ENCODE assay signal across 21 cellular contexts in genomic region chr5:147552897-147553296, GRCh38. TPM values are rescaled to one million over a fixed set of nuclear protein-coding genes. Genes with fewer than 3 reads are reported as not detected.
A peak's percentile ranks its signal among the peaks of the same experiment; 100 is the strongest.
DNase-seq lines count a peak whose midpoint lies in the region; ATAC-seq and TF ChIP-seq lines count a peak whose summit lies in the region.
"Had no signal": no experiment of that assay in that cellular context is flagged by ENCODE, and none has a peak within 500 bp of the region (broad histone marks: within the 10 kb centered on the region; RNA-seq: fewer than 3 reads in every experiment).

No MANE protein-coding gene starts in this region.

- H3F3A ChIP-seq in GM23338 (replicated peaks; ENCODE audit: low read depth): no peaks in the 10 kb centered on the region
- H3F3A ChIP-seq in SK-N-SH (replicated peaks; ENCODE audit: insufficient read depth): peaks cover 26% of the 10 kb centered on the region

- H3K9ac ChIP-seq in SK-N-SH: no peak overlapping the region
- H3K9ac ChIP-seq in muscle layer of colon (ENCODE audit: low read length): no peak overlapping the region
- H3K9ac ChIP-seq in stomach smooth muscle (ENCODE audit: low read length in 2 of 2): peak overlapping the region in 1 of 2 donors; percentile 14
- H3K9ac ChIP-seq: BLaER1 treated with 17β-estradiol and CSF1 and Interleukin-3, amounts not matched to agents 10 nM and 100 nM had no signal

- peak overlapping the region; percentile 33; the same call in 1 of the 2 replicates for H2AFZ ChIP-seq in GM23338
- H2AFZ ChIP-seq in SK-N-SH (ENCODE audit: low read depth): no peak overlapping the region

- POLR2A ChIA-PET in SK-N-SH (lab: Yijun Ruan, JAX): no interaction called here
- POLR2A ChIA-PET in activated CD4-positive, alpha-beta memory T cell treated with anti-CD3 and anti-CD28 coated beads, Interleukin-2, amount 10 ng/mL, durations not matched to agents 7 days and 5 days (lab: Charles Lee): no interaction called here

- no peak overlapping the region for H3K4me3 Mint-ChIP-seq in GM23338
- H3K4me3 Mint-ChIP-seq in activated CD4-positive, alpha-beta memory T cell treated with anti-CD3 and anti-CD28 coated beads, Interleukin-2, amount 10 ng/mL, durations not matched to agents 7 days and 5 days: no peak overlapping the region
- no peak overlapping the region for H3K4me3 Mint-ChIP-seq in activated T-cell treated with anti-CD3 and anti-CD28 coated beads, Interleukin-2, amount 50 U/mL, for 72 hours
- H3K4me3 Mint-ChIP-seq: CD8-positive, alpha-beta T cell; IgD-negative memory B cell had no signal

- 0 out of 4 replicates have a peak, but pooled peaks of 1 of the 2 experiments have one; percentile 8 for TF ChIP-seq EP300 in SK-N-SH (IDR thresholded peaks at IDR 0.05; ENCODE audit: borderline replicate concordance in 1 of 2, low read depth in 1 of 2, low read length in 1 of 2)

- H3K4me2 ChIP-seq in GM23338 (no peak overlapping the region), SK-N-SH (no peak overlapping the region)
- H3K4me2 ChIP-seq: BLaER1 treated with 17β-estradiol and CSF1 and Interleukin-3, amounts not matched to agents 10 nM and 100 nM had no signal

- H3K4me1 ChIP-seq in GM23338 (ENCODE audit: insufficient read depth) (peaks cover 19% of the 10 kb centered on the region), SK-N-SH (ENCODE audit: control insufficient read depth in 1 of 2, insufficient read depth in 2 of 2, low read depth in 1 of 2, low read length in 1 of 2) (peaks cover 7 to 9% of the 10 kb centered on the region in 2 experiments; a peak in 2 of 4 replicates), muscle layer of colon (ENCODE audit: insufficient read depth, low read length) (peaks cover 42% of the 10 kb centered on the region), stomach smooth muscle (ENCODE audit: control insufficient read depth, insufficient read depth, low read length) (peaks cover 30% of the 10 kb centered on the region)

- no peak for TF ChIP-seq CTCF in GM23338 (conservative IDR thresholded peaks at IDR 0.05; ENCODE audit: low read depth in 2 of 2)
- no peak for TF ChIP-seq CTCF in SK-N-SH (IDR thresholded peaks at IDR 0.05)

- H4K20me1 ChIP-seq in GM23338 (replicated peaks; ENCODE audit: insufficient read depth): no peaks in the 10 kb centered on the region
- no peaks in the 10 kb centered on the region for H4K20me1 ChIP-seq in SK-N-SH (ENCODE audit: insufficient read depth)
- H4K20me1 ChIP-seq: BLaER1 treated with 17β-estradiol and CSF1 and Interleukin-3, amounts not matched to agents 10 nM and 100 nM had no signal

- H3K36me3 Mint-ChIP-seq in GM23338 (ENCODE audit: low read depth): no peaks in the 10 kb centered on the region; the same call in 1 of the 3 replicates
- H3K36me3 Mint-ChIP-seq in activated CD4-positive, alpha-beta memory T cell treated with anti-CD3 and anti-CD28 coated beads, Interleukin-2, amount 10 ng/mL, durations not matched to agents 7 days and 5 days (ENCODE audit: low read depth): no peaks in the 10 kb centered on the region
- H3K36me3 Mint-ChIP-seq in activated T-cell treated with anti-CD3 and anti-CD28 coated beads, Interleukin-2, amount 50 U/mL, for 72 hours (ENCODE audit: insufficient read depth in 2 of 2): no peaks in the 10 kb centered on the region
- H3K36me3 Mint-ChIP-seq: CD8-positive, alpha-beta T cell; IgD-negative memory B cell had no signal

- no peak overlapping the region for H3K27ac Mint-ChIP-seq in GM23338
- no peak overlapping the region for H3K27ac Mint-ChIP-seq in activated CD4-positive, alpha-beta memory T cell treated with anti-CD3 and anti-CD28 coated beads, Interleukin-2, amount 10 ng/mL, durations not matched to agents 7 days and 5 days
- H3K27ac Mint-ChIP-seq in activated T-cell treated with anti-CD3 and anti-CD28 coated beads, Interleukin-2, amount 50 U/mL, for 72 hours: no peak overlapping the region
- H3K27ac Mint-ChIP-seq: CD8-positive, alpha-beta T cell; IgD-negative memory B cell had no signal

- H3K27ac ChIP-seq in GM23338 (ENCODE audit: low read depth): no peak overlapping the region
- peak overlapping the region; percentile 16 to 97; a peak in 3 of 4 replicates for H3K27ac ChIP-seq in SK-N-SH (ENCODE audit: low read depth in 2 of 2, low read length in 1 of 2)
- peak overlapping the region; percentile 53 for H3K27ac ChIP-seq in muscle layer of colon (ENCODE audit: low read depth, low read length)
- peak overlapping the region; percentile 78 for H3K27ac ChIP-seq in stomach smooth muscle (ENCODE audit: low read length)
- H3K27ac ChIP-seq: BLaER1 treated with 17β-estradiol and CSF1 and Interleukin-3, amounts not matched to agents 10 nM and 100 nM had no signal

- peaks cover 3% of the 10 kb centered on the region; the same call in 1 of the 3 replicates for H3K9me3 Mint-ChIP-seq in GM23338
- H3K9me3 Mint-ChIP-seq in activated CD4-positive, alpha-beta memory T cell treated with anti-CD3 and anti-CD28 coated beads, Interleukin-2, amount 10 ng/mL, durations not matched to agents 7 days and 5 days: peaks cover 9% of the 10 kb centered on the region
- H3K9me3 Mint-ChIP-seq in activated T-cell treated with anti-CD3 and anti-CD28 coated beads, Interleukin-2, amount 50 U/mL, for 72 hours: peaks cover 3 to 4% of the 10 kb centered on the region in 2 donors

- no peak for TF ChIP-seq RAD21 in SK-N-SH (IDR thresholded peaks at IDR 0.05; ENCODE audit: low read length)

- 70% methylated on average over 4 of the region's 4 CpGs for WGBS in SK-N-SH (ENCODE audit: low lambda C conversion rate)

- ATAC-seq in GM23338 (no peak), GM18517 (IDR thresholded peaks at IDR 0.05; ENCODE audit: unreplicated experiment) (no peak)
- ATAC-seq in activated T-cell treated with anti-CD3 and anti-CD28 coated beads, Interleukin-2, amount 50 U/mL, for 72 hours (replicated peaks in 1 of 2): no peak
- ATAC-seq: CD8-positive, alpha-beta T cell; PC-3 had no signal

- H3K79me2 ChIP-seq in GM23338 (replicated peaks; ENCODE audit: insufficient read depth): no peaks in the 10 kb centered on the region
- no peaks in the 10 kb centered on the region for H3K79me2 ChIP-seq in SK-N-SH (ENCODE audit: insufficient read depth)

- H3K4me3 ChIP-seq in GM23338: no peak overlapping the region
- no peak overlapping the region for H3K4me3 ChIP-seq in SK-N-SH (ENCODE audit: low read depth in 2 of 2, low read length in 1 of 2)
- no peak overlapping the region for H3K4me3 ChIP-seq in muscle layer of colon (ENCODE audit: low read depth in 1 of 2, low read length in 2 of 2)
- no peak overlapping the region for H3K4me3 ChIP-seq in stomach smooth muscle (ENCODE audit: low read length in 2 of 2)
- H3K4me3 ChIP-seq in MG63: no peak overlapping the region
- H3K4me3 ChIP-seq: BLaER1 treated with 17β-estradiol and CSF1 and Interleukin-3, amounts not matched to agents 10 nM and 100 nM had no signal

- CTCF ChIA-PET in SK-N-SH (lab: Yijun Ruan, JAX): interaction anchor here (1.7 to 2.1 kb wide), 3 partner anchors 25 to 99 kb away, joined by 7 to 9 read pairs (median 7); partner anchors contain the start of gene DPYSL3
- CTCF ChIA-PET in activated CD4-positive, alpha-beta memory T cell treated with anti-CD3 and anti-CD28 coated beads, Interleukin-2, amount 10 ng/mL, durations not matched to agents 7 days and 5 days (lab: Charles Lee): no interaction called here

- H3K9me3 ChIP-seq in SK-N-SH (0 out of 2 replicates have a peak, but pooled peaks cover 7% of the 10 kb centered on the region), muscle layer of colon (ENCODE audit: low read length) (no peaks in the 10 kb centered on the region), stomach smooth muscle (ENCODE audit: control insufficient read depth in 2 of 2, low read length in 2 of 2) (no peaks in the 10 kb centered on the region), MG63 (peaks cover 8% of the 10 kb centered on the region)

- peaks cover 5% of the 10 kb centered on the region for H3K27me3 Mint-ChIP-seq in GM23338 (ENCODE audit: insufficient read depth, low read depth, poor library complexity)
- H3K27me3 Mint-ChIP-seq in activated CD4-positive, alpha-beta memory T cell treated with anti-CD3 and anti-CD28 coated beads, Interleukin-2, amount 10 ng/mL, durations not matched to agents 7 days and 5 days: no peaks in the 10 kb centered on the region
- H3K27me3 Mint-ChIP-seq in activated T-cell treated with anti-CD3 and anti-CD28 coated beads, Interleukin-2, amount 50 U/mL, for 72 hours (ENCODE audit: low read depth): no peaks in the 10 kb centered on the region
- H3K27me3 Mint-ChIP-seq: IgD-negative memory B cell had no signal

- H3K9me2 ChIP-seq in GM23338 (ENCODE audit: insufficient read depth) (peaks cover 7% of the 10 kb centered on the region; the same call in 1 of the 2 replicates), SK-N-SH (no peaks in the 10 kb centered on the region)

- H3K36me3 ChIP-seq in GM23338 (ENCODE audit: insufficient read depth): no peaks in the 10 kb centered on the region
- no peaks in the 10 kb centered on the region for H3K36me3 ChIP-seq in SK-N-SH (replicated peaks in 1 of 2; ENCODE audit: control insufficient read depth in 1 of 2, insufficient read depth in 2 of 2, low read length in 1 of 2)
- H3K36me3 ChIP-seq in muscle layer of colon (ENCODE audit: insufficient read depth, low read length): no peaks in the 10 kb centered on the region
- no peaks in the 10 kb centered on the region for H3K36me3 ChIP-seq in stomach smooth muscle (ENCODE audit: control insufficient read depth in 2 of 2, insufficient read depth in 2 of 2, low read length in 2 of 2)
- no peaks in the 10 kb centered on the region for H3K36me3 ChIP-seq in MG63
- H3K36me3 ChIP-seq: BLaER1 treated with 17β-estradiol and CSF1 and Interleukin-3, amounts not matched to agents 10 nM and 100 nM had no signal

- peaks cover 21% of the 10 kb centered on the region for H3K4me1 Mint-ChIP-seq in GM23338
- H3K4me1 Mint-ChIP-seq in activated CD4-positive, alpha-beta memory T cell treated with anti-CD3 and anti-CD28 coated beads, Interleukin-2, amount 10 ng/mL, durations not matched to agents 7 days and 5 days: no peaks in the 10 kb centered on the region
- H3K4me1 Mint-ChIP-seq in activated T-cell treated with anti-CD3 and anti-CD28 coated beads, Interleukin-2, amount 50 U/mL, for 72 hours (ENCODE audit: low read depth): no peaks in the 10 kb centered on the region
- H3K4me1 Mint-ChIP-seq: IgD-negative memory B cell had no signal

- DNase-seq in GM23338 (ENCODE audit: low spot score) (no peak), SK-N-SH (peak; percentile 40), MG63 (no peak)
- no peak for DNase-seq in activated CD4-positive, alpha-beta memory T cell treated with anti-CD3 and anti-CD28 coated beads, Interleukin-2, amount 10 ng/mL, durations not matched to agents 7 days and 5 days
- no peak for DNase-seq in activated T-cell treated with anti-CD3 and anti-CD28 coated beads, Interleukin-2, amount 50 U/mL, for 72 hours
- DNase-seq: CD8-positive, alpha-beta T cell; DMS53; Karpas-422; NCI-H1048; NCI-H1436; NCI-H2029 treated with DMSO at 0.1 percent for 48 hours; NCI-H2171; NCI-H526; PC-3; RPMI8226; SIG-M5 had no signal

- H3K27me3 ChIP-seq in GM23338 (ENCODE audit: insufficient read depth) (no peaks in the 10 kb centered on the region), SK-N-SH (ENCODE audit: insufficient read depth) (no peaks in the 10 kb centered on the region), muscle layer of colon (ENCODE audit: control insufficient read depth in 1 of 2, insufficient read depth in 2 of 2, low read length in 2 of 2) (no peaks in the 10 kb centered on the region), stomach smooth muscle (ENCODE audit: control insufficient read depth in 1 of 2, insufficient read depth in 2 of 2, low read length in 2 of 2) (no peaks in the 10 kb centered on the region), MG63 (no peaks in the 10 kb centered on the region)
- H3K27me3 ChIP-seq: BLaER1 treated with 17β-estradiol and CSF1 and Interleukin-3, amounts not matched to agents 10 nM and 100 nM had no signal

RNA-seq across cellular contexts. Expression of gene DPYSL3, which starts 43.0 kb away (rescaled TPM):
- total RNA-seq in GM23338 (2014; rRNA removed; shearing (Covaris generic)): 440 and 455 TPM in 2 replicates
- polyA plus RNA-seq in GM23338 (2016; fragmentation: Nextera tagmentation; extraction: Ambion mirVana): 97.6 and 102 TPM in 2 replicates
- polyA plus RNA-seq in SK-N-SH (2012; rRNA removed): 123 and 150 TPM in 2 replicates
- polyA plus RNA-seq in SK-N-SH (2012; cell fraction: cytosol; rRNA removed): 117 and 131 TPM in 2 replicates
- polyA plus RNA-seq in SK-N-SH (2012; cell fraction: nucleus; rRNA removed): 176 and 191 TPM in 2 replicates
- not detected for total RNA-seq in activated CD4-positive, alpha-beta memory T cell treated with anti-CD3 and anti-CD28 coated beads, Interleukin-2, amount 10 ng/mL, durations not matched to agents 7 days and 5 days
- under 1 TPM; 0.05 to 0.12 TPM for total RNA-seq in activated T-cell treated with anti-CD3 and anti-CD28 coated beads, Interleukin-2, amount 50 U/mL, for 72 hours
- 84.1 and 90.7 TPM in 2 replicates for total RNA-seq in MG63 (2014; rRNA removed; shearing (Covaris generic); ENCODE audit: low replicate concordance)
- total RNA-seq: CD8-positive, alpha-beta T cell had no signal
- polyA plus RNA-seq: IgD-negative memory B cell had no signal

Comparison
In these comparisons a context has a peak if more than half of its experiments do, and no peak if none do; other contexts are left out.
1. RNA of gene DPYSL3, which starts 43.0 kb away (total RNA-seq): 440 to 455 TPM in GM23338 and 84.1 to 90.7 TPM in MG63; 0.05 to 0.12 TPM in activated T-cell treated with anti-CD3 and anti-CD28 coated beads, Interleukin-2, amount 50 U/mL, for 72 hours and not detected in activated CD4-positive, alpha-beta memory T cell treated with anti-CD3 and anti-CD28 coated beads, Interleukin-2, amount 10 ng/mL, durations not matched to agents 7 days and 5 days; every median in the first group is over 10 times any median in the second.